In genomic region chrX:2608638-2609430, GRCh38 we compare ENCODE assay signal across 1 cellular context.
TF ChIP-seq lines count a peak whose summit lies in the region.

No MANE protein-coding gene starts in this region.

TF ChIP-seq in HepG2, 621 proteins besides CTCF, POLR2A, EP300 and RAD21 (continued from another document and continues in another):
- TF ChIP-seq THAP9 (CRISPR knock-in tag; IDR thresholded peaks at IDR 0.05; ENCODE audit: borderline replicate concordance) (peak; percentile 22; the same call in 1 of the 2 replicates), ZHX1 (CRISPR knock-in tag; IDR thresholded peaks at IDR 0.05; ENCODE audit: low read depth) (peak; percentile 54; the same call in 1 of the 2 replicates), ATF7-NPFF (CRISPR knock-in tag; IDR thresholded peaks at IDR 0.05; ENCODE audit: low read depth) (no peak; the same call in none of the 2 replicates), LCORL (IDR thresholded peaks at IDR 0.05) (no peak), LCORL (CRISPR knock-in tag; IDR thresholded peaks at IDR 0.05) (peak; percentile 28; the same call in 1 of the 2 replicates), HNF1B (CRISPR knock-in tag; IDR thresholded peaks at IDR 0.05) (0 out of 2 replicates have a peak, but pooled peaks have one; percentile 18), BHLHE40 (IDR thresholded peaks at IDR 0.05; ENCODE audit: low read length) (no peak), DBP (CRISPR knock-in tag; IDR thresholded peaks at IDR 0.05; ENCODE audit: not compliant biosample characterization) (no peak), SIN3A (IDR thresholded peaks at IDR 0.05; ENCODE audit: borderline replicate concordance, low read depth, low read length) (peak; percentile 32; the same call in 1 of the 2 replicates), GMEB1 (CRISPR knock-in tag; IDR thresholded peaks at IDR 0.05; ENCODE audit: borderline replicate concordance) (no peak; the same call in 1 of the 2 replicates), ZBTB34 (CRISPR knock-in tag; IDR thresholded peaks at IDR 0.05) (no peak), ZNF639 (CRISPR knock-in tag; conservative IDR thresholded peaks at IDR 0.05) (no peak), USF2 (IDR thresholded peaks at IDR 0.05; ENCODE audit: low read depth, low read length) (no peak), USF2 (CRISPR knock-in tag; IDR thresholded peaks at IDR 0.05; ENCODE audit: borderline replicate concordance) (no peak; the same call in 1 of the 2 replicates), GTF3A (CRISPR knock-in tag; conservative IDR thresholded peaks at IDR 0.05) (no peak), FOXA1 (IDR thresholded peaks at IDR 0.05) (no peak), FOXA1 (CRISPR knock-in tag; IDR thresholded peaks at IDR 0.05) (no peak), IKZF5 (CRISPR knock-in tag; IDR thresholded peaks at IDR 0.05) (no peak), KAT8 (CRISPR knock-in tag; IDR thresholded peaks at IDR 0.05) (no peak), PRDM15 (CRISPR knock-in tag; IDR thresholded peaks at IDR 0.05) (no peak), ZBTB10 (CRISPR knock-in tag; IDR thresholded peaks at IDR 0.05; ENCODE audit: borderline replicate concordance) (peak; percentile 85; the same call in 1 of the 2 replicates), PHF20 (CRISPR knock-in tag; IDR thresholded peaks at IDR 0.05) (peak; percentile 33; the same call in 1 of the 2 replicates), RNF219 (CRISPR knock-in tag; IDR thresholded peaks at IDR 0.05) (no peak)
